In genomic region chr21:36480618-36481017, GRCh38 we compare ENCODE assay signal across 1 cellular context.
TF ChIP-seq lines count a peak whose summit lies in the region.

No MANE protein-coding gene starts in this region.

TF ChIP-seq in liver, 16 proteins besides CTCF, POLR2A, EP300 and RAD21 (continued from another document):
- TF ChIP-seq ZBTB33 (IDR thresholded peaks at IDR 0.05) (no peak), HNF4G (IDR thresholded peaks at IDR 0.05) (no peak), RXRA (IDR thresholded peaks at IDR 0.05) (no peak), FOXA2 (IDR thresholded peaks at IDR 0.05) (no peak), MAX (IDR thresholded peaks at IDR 0.05) (no peak)
